Comparison of ENCODE assay signal across 20 cellular contexts in genomic region chr6:168908166-168908565, GRCh38.
DNase-seq lines count a peak whose midpoint lies in the region; ATAC-seq, FAIRE-seq and TF ChIP-seq lines count a peak whose summit lies in the region.
"Had no signal": no experiment of that assay in that cellular context is flagged by ENCODE, and none has a peak within 500 bp of the region (broad histone marks: within the 10 kb centered on the region; RNA-seq: fewer than 3 reads in every experiment).

No MANE protein-coding gene starts in this region.

- H3K27ac ChIP-seq in ACC112 (ENCODE audit: low read depth, low read length), result peak overlapping the region; percentile 76
- no peak overlapping the region for H3K27ac ChIP-seq in transverse colon
- no peak overlapping the region for H3K27ac ChIP-seq in pancreas
- H3K27ac ChIP-seq: SJSA1, upper lobe of right lung had no signal

- H3K4me1 Mint-ChIP-seq in immature natural killer cell, result peaks cover 45 to 46% of the 10 kb centered on the region in 2 donors
- H3K4me1 Mint-ChIP-seq: stimulated activated naive B cell treated with anti-CD40 and anti-IgM and Interleukin-4, amounts not matched to agents 10 μg/mL and 1 μg/mL and 100 μg/mL, for 72 hours had no signal

- DNase-seq in HS-27A (ENCODE audit: low read depth) (peak; percentile 34), astrocyte of the spinal cord (ENCODE audit: low read depth, low spot score) (peak; percentile 41), immature natural killer cell (no peak), cerebellar nuclear complex (lab: John Stamatoyannopoulos, UW) (no peak), transverse colon (no peak), pancreas (no peak)
- DNase-seq: activated CD4-positive, alpha-beta T cell treated with anti-CD3 and anti-CD28 coated beads, Interleukin-2, amount 50 U/mL, for 48 hours; activated naive CD8-positive, alpha-beta T cell treated with anti-CD3 and anti-CD28 coated beads, Interleukin-2, amount 10 ng/mL, durations not matched to agents 7 days and 5 days; activated T-cell treated with anti-CD3 and anti-CD28 coated beads, Interleukin-2, amount 50 U/mL, for 48 hours; left ventricle myocardium superior; NCI-H1417 treated with DMSO at 0.1 percent for 48 hours; stimulated activated naive B cell treated with anti-CD40 and anti-IgM and Interleukin-4, amounts not matched to agents 10 μg/mL and 1 μg/mL and 100 μg/mL, for 72 hours; upper lobe of right lung had no signal

- TF ChIP-seq CTCF in astrocyte of the spinal cord (IDR thresholded peaks at IDR 0.05; ENCODE audit: low read depth, low read length) (no peak), transverse colon (IDR thresholded peaks at IDR 0.05) (no peak), pancreas (IDR thresholded peaks at IDR 0.05) (no peak)

- H3K4me3 Mint-ChIP-seq in immature natural killer cell, result peak overlapping the region in 1 of 5 donors; percentile 14
- H3K4me3 Mint-ChIP-seq: activated naive CD8-positive, alpha-beta T cell treated with anti-CD3 and anti-CD28 coated beads, Interleukin-2, amount 10 ng/mL, durations not matched to agents 7 days and 5 days; stimulated activated naive B cell treated with anti-CD40 and anti-IgM and Interleukin-4, amounts not matched to agents 10 μg/mL and 1 μg/mL and 100 μg/mL, for 72 hours had no signal

- no peak for TF ChIP-seq EP300 in transverse colon (IDR thresholded peaks at IDR 0.05; ENCODE audit: low read depth)

- WGBS in transverse colon (ENCODE audit: low coverage in 1 of 2), 2 donors, result 60 to 79% methylated on average over 3 to 5 of the region's 5 CpGs
- WGBS in pancreas, 2 donors, result 73 to 80% methylated on average over 5 of the region's 5 CpGs

- H2AFZ ChIP-seq in ACC112 (ENCODE audit: low read length, unreplicated experiment), result no peak overlapping the region

- H3K27me3 ChIP-seq in ACC112 (ENCODE audit: insufficient read depth, low read length) (no peaks in the 10 kb centered on the region), transverse colon (no peaks in the 10 kb centered on the region), pancreas (no peaks in the 10 kb centered on the region)
- H3K27me3 ChIP-seq: SJSA1, upper lobe of right lung had no signal

- no peaks in the 10 kb centered on the region for H3K79me2 ChIP-seq in ACC112 (ENCODE audit: control insufficient read depth, insufficient read depth, low read length, unreplicated experiment)

- H3K36me3 ChIP-seq in ACC112 (ENCODE audit: insufficient read depth, low read length) (no peaks in the 10 kb centered on the region), transverse colon (no peaks in the 10 kb centered on the region), pancreas (no peaks in the 10 kb centered on the region)
- H3K36me3 ChIP-seq: HAP-1, SJSA1, upper lobe of right lung had no signal

- peaks cover 0 to 3% (median 0%) of the 10 kb centered on the region in 3 donors for H3K36me3 Mint-ChIP-seq in immature natural killer cell
- H3K36me3 Mint-ChIP-seq: activated naive CD8-positive, alpha-beta T cell treated with anti-CD3 and anti-CD28 coated beads, Interleukin-2, amount 10 ng/mL, durations not matched to agents 7 days and 5 days; stimulated activated naive B cell treated with anti-CD40 and anti-IgM and Interleukin-4, amounts not matched to agents 10 μg/mL and 1 μg/mL and 100 μg/mL, for 72 hours had no signal

- intact Hi-C loops in transverse colon (cut with DNase I; ENCODE audit: low total_unique reads), result no loop called here
- intact Hi-C loops in pancreas (cut with DNase I), result no loop called here

- FAIRE-seq in pancreas (lab: Jason Lieb, UNC), result no peak
- FAIRE-seq: colon, K562 had no signal

- TF ChIP-seq POLR2A in transverse colon (IDR thresholded peaks at IDR 0.05), result no peak

- H3K9me3 ChIP-seq in transverse colon (no peaks in the 10 kb centered on the region), pancreas (no peaks in the 10 kb centered on the region)
- H3K9me3 ChIP-seq: HAP-1, SJSA1, upper lobe of right lung had no signal

- no peak for ATAC-seq in pancreas
- no peak for ATAC-seq in HG03565 (IDR thresholded peaks at IDR 0.05; ENCODE audit: unreplicated experiment)
- ATAC-seq: K562; left ventricle myocardium superior; stimulated activated naive B cell treated with anti-CD40 and anti-IgM and Interleukin-4, amounts not matched to agents 10 μg/mL and 1 μg/mL and 100 μg/mL, for 72 hours; upper lobe of right lung had no signal

- H3K4me3 ChIP-seq in ACC112 (ENCODE audit: low read depth, low read length) (no peak overlapping the region), astrocyte of the spinal cord (ENCODE audit: low read depth, low read length) (no peak overlapping the region), transverse colon (no peak overlapping the region), pancreas (no peak overlapping the region)
- H3K4me3 ChIP-seq: HAP-1, K562, SJSA1, smooth muscle cell, upper lobe of right lung had no signal

- in situ Hi-C loops in astrocyte of the spinal cord (cut with HindIII; ENCODE audit: low sequenced_read_pairs) (no loop called here), transverse colon (cut with MboI; ENCODE audit: low pct_ligation_motif_present in 1 of 4, low pct_unique_long_range_greater_than_20kb in 1 of 4, low sequenced_read_pairs in 3 of 4) (no loop called here)

- H3K9me3 Mint-ChIP-seq in immature natural killer cell, result peaks cover 0 to 3% (median 0%) of the 10 kb centered on the region in 6 donors

- peaks cover 0 to 15% (median 5%) of the 10 kb centered on the region in 3 donors for H3K27me3 Mint-ChIP-seq in immature natural killer cell (ENCODE audit: low read depth in 3 of 3)
- H3K27me3 Mint-ChIP-seq: activated naive CD8-positive, alpha-beta T cell treated with anti-CD3 and anti-CD28 coated beads, Interleukin-2, amount 10 ng/mL, durations not matched to agents 7 days and 5 days; stimulated activated naive B cell treated with anti-CD40 and anti-IgM and Interleukin-4, amounts not matched to agents 10 μg/mL and 1 μg/mL and 100 μg/mL, for 72 hours had no signal

- peak overlapping the region in 5 of 6 donors; percentile 35 to 91 (median 70) for H3K27ac Mint-ChIP-seq in immature natural killer cell
- H3K27ac Mint-ChIP-seq: activated naive CD8-positive, alpha-beta T cell treated with anti-CD3 and anti-CD28 coated beads, Interleukin-2, amount 10 ng/mL, durations not matched to agents 7 days and 5 days; stimulated activated naive B cell treated with anti-CD40 and anti-IgM and Interleukin-4, amounts not matched to agents 10 μg/mL and 1 μg/mL and 100 μg/mL, for 72 hours had no signal

- H3K4me1 ChIP-seq in ACC112 (ENCODE audit: control insufficient read depth, insufficient read depth, low read length, unreplicated experiment), result peaks cover 4% of the 10 kb centered on the region
- no peaks in the 10 kb centered on the region for H3K4me1 ChIP-seq in transverse colon
- no peaks in the 10 kb centered on the region for H3K4me1 ChIP-seq in pancreas
- H3K4me1 ChIP-seq: HAP-1, SJSA1, upper lobe of right lung had no signal

Comparison
In these comparisons a context has a peak if more than half of its experiments do, and no peak if none do; other contexts are left out.
1. DNase-seq: peak in HS-27A (single experiment) and astrocyte of the spinal cord (single experiment); none in immature natural killer cell (0 of 3), cerebellar nuclear complex (0 of 2), transverse colon (single experiment) and pancreas (0 of 6).